ENCODE assay signal across 8 cellular contexts in the genomic region with DNA sequence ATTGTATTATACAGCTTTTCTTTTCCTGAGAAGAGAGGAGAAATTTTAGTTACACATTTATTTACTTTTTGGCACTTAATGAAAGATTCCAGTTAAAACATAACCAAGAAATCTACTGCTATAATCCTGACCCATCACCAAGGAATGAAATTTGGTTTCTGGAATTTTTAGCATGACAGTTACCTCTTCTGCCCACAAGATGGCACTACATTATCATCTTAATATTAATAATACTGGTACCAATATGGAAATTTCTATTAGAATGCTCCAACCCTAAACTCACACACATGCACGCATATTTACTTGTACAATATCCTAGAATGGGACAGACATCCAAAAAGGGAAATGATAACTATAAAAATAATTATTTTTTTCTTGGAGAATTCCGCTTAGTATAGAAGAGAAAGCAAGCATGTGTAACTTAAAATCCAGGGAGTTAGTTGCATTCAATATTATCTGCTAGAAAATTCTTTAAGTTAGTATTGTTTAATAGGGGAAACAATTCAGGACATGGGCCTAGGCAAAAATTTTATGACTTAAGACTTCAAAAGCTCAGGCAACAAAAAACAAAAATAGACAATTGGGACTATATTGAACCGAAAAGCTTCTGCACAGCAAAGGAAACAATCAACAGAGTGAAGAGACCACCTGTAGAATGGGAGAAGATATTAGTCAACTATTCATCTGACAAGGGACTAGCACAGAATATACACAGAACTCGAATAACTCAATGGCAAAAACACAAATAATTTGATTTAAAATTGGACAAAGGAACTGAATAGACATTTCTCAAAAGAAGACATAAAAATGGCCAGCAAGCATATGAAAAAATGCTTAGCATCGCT. TPM values are rescaled to one million over a fixed set of nuclear protein-coding genes. Genes with fewer than 3 reads are reported as not detected.
DNase-seq lines count a peak whose midpoint lies in the region; TF ChIP-seq lines count a peak whose summit lies in the region.

No MANE protein-coding gene starts in this region.

- no peaks in the 10 kb centered on the region for H3K27me3 ChIP-seq in esophagus squamous epithelium

- peak; percentile 31 for DNase-seq in NCI-H2107 treated with DMSO at 0.1 percent for 48 hours (lab: John Stamatoyannopoulos, UW; ENCODE audit: unreplicated experiment)
- DNase-seq in NCI-H2107 (lab: John Stamatoyannopoulos, UW), result no peak
- peak; percentile 40 for DNase-seq in NCI-H69 (lab: John Stamatoyannopoulos, UW)
- no peak for DNase-seq in esophagus squamous epithelium (lab: John Stamatoyannopoulos, UW)
- peak; percentile 57 for DNase-seq in superior temporal gyrus (ENCODE audit: extremely low spot score)
- DNase-seq in retina, result no peak
- no peak for DNase-seq in KG1 (lab: John Stamatoyannopoulos, UW)
- no peak for DNase-seq in mesenteric fat pad (ENCODE audit: low spot score)

- no peak overlapping the region for H3K27ac ChIP-seq in esophagus squamous epithelium

- H3K9me3 ChIP-seq in esophagus squamous epithelium, result no peaks in the 10 kb centered on the region

- TF ChIP-seq POLR2A in esophagus squamous epithelium (IDR thresholded peaks at IDR 0.05), result no peak

- TF ChIP-seq CTCF in esophagus squamous epithelium (IDR thresholded peaks at IDR 0.05), result peak; percentile 21 to 68 (median 68)

- intact Hi-C loops in esophagus squamous epithelium (cut with DNase I), result no loop called here

- 74 to 76% methylated on average over 5 of the region's 5 CpGs for WGBS in esophagus squamous epithelium, 2 donors

- H3K36me3 ChIP-seq in esophagus squamous epithelium, result no peaks in the 10 kb centered on the region

- no peaks in the 10 kb centered on the region for H3K4me1 ChIP-seq in esophagus squamous epithelium

- H3K4me3 ChIP-seq in esophagus squamous epithelium, result no peak overlapping the region

RNA-seq across cellular contexts. Expression of gene MAP3K21, which starts 37.4 kb away (rescaled TPM):
- 1 to 10 TPM; 2.4 to 8.4 (median 4.8) TPM for total RNA-seq in esophagus squamous epithelium
- total RNA-seq in mesenteric fat pad, result 0.96 TPM

Comparison
In these comparisons a context has a peak if more than half of its experiments do, and no peak if none do; other contexts are left out.
1. DNase-seq: peak in NCI-H2107 treated with DMSO at 0.1 percent for 48 hours (single experiment), NCI-H69 (single experiment) and superior temporal gyrus (single experiment); none in NCI-H2107 (single experiment), esophagus squamous epithelium (single experiment), retina (single experiment), KG1 (single experiment) and mesenteric fat pad (single experiment).